Comparison of ENCODE assay signal across 15 cellular contexts in the genomic region with DNA sequence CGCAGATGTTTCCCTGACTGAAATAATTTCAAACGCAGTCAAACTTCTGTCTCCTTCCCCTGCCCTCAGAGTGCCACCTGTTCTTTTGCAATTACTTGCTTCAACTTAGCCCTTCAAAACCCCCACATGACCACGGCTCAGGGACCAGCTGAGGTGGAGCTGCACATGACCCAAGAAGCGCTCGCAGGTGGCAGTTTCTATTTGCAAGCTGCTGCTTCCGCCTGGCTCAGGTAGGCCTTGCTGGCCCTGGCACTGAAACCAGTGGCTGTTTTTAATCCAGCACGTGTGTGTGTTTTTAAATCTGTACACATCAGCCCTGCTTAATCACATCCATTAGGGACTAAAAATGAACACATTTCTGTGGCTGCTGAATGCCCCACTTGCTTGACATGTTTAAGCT.
"Had no signal": no experiment of that assay in that cellular context is flagged by ENCODE, and none has a peak within 500 bp of the region (broad histone marks: within the 10 kb centered on the region; RNA-seq: fewer than 3 reads in every experiment).

No MANE protein-coding gene starts in this region.

- H3K27me3 ChIP-seq: adrenal gland, colonic mucosa, gastrocnemius medialis, hepatocyte had no signal

- DNase-seq: activated CD4-positive, alpha-beta T cell treated with anti-CD3 and anti-CD28 coated beads for 48 hours; activated naive CD4-positive, alpha-beta T cell treated with anti-CD3 and anti-CD28 coated beads for 36 hours; adrenal gland; caudate nucleus; colonic mucosa; effector CD4-positive, alpha-beta T cell; gastrocnemius medialis; kidney glomerular epithelial cell; stimulated activated CD4-positive, alpha-beta T cell treated with anti-CD3 and anti-CD28 coated beads, Interleukin-2, amount 100 ng/mL, for 48 hours; stimulated activated CD8-positive, alpha-beta memory T cell treated with anti-CD3 and anti-CD28 coated beads, Interleukin-4, amount 100 ng/mL, for 48 hours had no signal

- H3K27me3 Mint-ChIP-seq: activated T-helper 17 cell treated with anti-CD3 and anti-CD28 coated beads, Interleukin-2, amount 50 U/mL, for 72 hours; stimulated activated naive CD8-positive, alpha-beta T cell treated with anti-CD3 and anti-CD28 coated beads, Interleukin-15, Interleukin-2, amounts not matched to agents 100 ng/mL and 50 ng/mL, for 24 hours had no signal

- H3K4me3 ChIP-seq: adrenal gland, colonic mucosa, gastrocnemius medialis, hepatocyte had no signal

- H3K4me3 Mint-ChIP-seq: activated naive CD4-positive, alpha-beta T cell treated with anti-CD3 and anti-CD28 coated beads for 36 hours; activated T-helper 17 cell treated with anti-CD3 and anti-CD28 coated beads, Interleukin-2, amount 50 U/mL, for 72 hours; neural crest cell; stimulated activated naive CD8-positive, alpha-beta T cell treated with anti-CD3 and anti-CD28 coated beads, Interleukin-15, Interleukin-2, amounts not matched to agents 100 ng/mL and 50 ng/mL, for 24 hours; WTC11 had no signal

- H3K9me3 ChIP-seq: adrenal gland, colonic mucosa, gastrocnemius medialis had no signal

- H3K79me2 ChIP-seq: hepatocyte had no signal

- H3K4me1 ChIP-seq: colonic mucosa, gastrocnemius medialis had no signal

- ATAC-seq: activated T-helper 17 cell treated with anti-CD3 and anti-CD28 coated beads, Interleukin-2, amount 50 U/mL, for 72 hours; gastrocnemius medialis; WTC11 had no signal

- H3K4me1 Mint-ChIP-seq: activated T-helper 17 cell treated with anti-CD3 and anti-CD28 coated beads, Interleukin-2, amount 50 U/mL, for 72 hours; neural crest cell; WTC11 had no signal

- H3K27ac ChIP-seq: adrenal gland, colonic mucosa, gastrocnemius medialis, hepatocyte had no signal

- H2AFZ ChIP-seq: hepatocyte had no signal

- H3K4me2 ChIP-seq: hepatocyte had no signal

- H3K27ac Mint-ChIP-seq: activated naive CD4-positive, alpha-beta T cell treated with anti-CD3 and anti-CD28 coated beads for 36 hours; activated T-helper 17 cell treated with anti-CD3 and anti-CD28 coated beads, Interleukin-2, amount 50 U/mL, for 72 hours; stimulated activated naive CD8-positive, alpha-beta T cell treated with anti-CD3 and anti-CD28 coated beads, Interleukin-15, Interleukin-2, amounts not matched to agents 100 ng/mL and 50 ng/mL, for 24 hours; WTC11 had no signal
